8 cellular contexts compared by ENCODE assay signal in genomic region chr9:128689820-128690683, GRCh38. TPM values are rescaled to one million over a fixed set of nuclear protein-coding genes. Genes with fewer than 3 reads are reported as not detected.
DNase-seq lines count a peak whose midpoint lies in the region.

No MANE protein-coding gene starts in this region.

- H3K36me3 ChIP-seq in mesendoderm (ENCODE audit: control insufficient read depth, insufficient read depth, low read length), result peaks cover 5% of the 10 kb centered on the region

- DNase-seq in NCI-H1417 (lab: John Stamatoyannopoulos, UW) (peak; percentile 7 to 76 (median 60)), NCI-H1417 treated with DMSO at 0.1 percent for 48 hours (lab: John Stamatoyannopoulos, UW) (no peak), M059J (ENCODE audit: low read depth) (peak; percentile 40), mesendoderm (peak; percentile 70), KG1 (lab: John Stamatoyannopoulos, UW) (no peak)
- peak; percentile 66 for DNase-seq in activated CD4-positive, alpha-beta T cell treated with anti-CD3 and anti-CD28 coated beads, Interleukin-2, amount 10 ng/mL, durations not matched to agents 7 days and 5 days
- peak; percentile 47 for DNase-seq in effector CD4-positive, alpha-beta T cell
- DNase-seq in stimulated activated naive CD4-positive, alpha-beta T cell (lab: John Stamatoyannopoulos, UW), result peak; percentile 23 to 59 (median 40)

- no peak overlapping the region for H4K5ac ChIP-seq in mesendoderm (ENCODE audit: low read length)

- CTCF ChIA-PET in activated CD4-positive, alpha-beta T cell treated with anti-CD3 and anti-CD28 coated beads, Interleukin-2, amount 10 ng/mL, durations not matched to agents 7 days and 5 days (lab: Charles Lee), result interaction anchor here (0.5 to 2.6 kb wide), 4 partner anchors 12 to 128 kb away, joined by 3 to 8 read pairs (median 4); partner anchors contain the start of genes ENDOG and PKN3

- peak overlapping the region; percentile 96 for H3K4me3 Mint-ChIP-seq in activated CD4-positive, alpha-beta T cell treated with anti-CD3 and anti-CD28 coated beads, Interleukin-2, amount 10 ng/mL, durations not matched to agents 7 days and 5 days

- H3K4me2 ChIP-seq in mesendoderm (ENCODE audit: low read length), result peak overlapping the region; percentile 60

- H3K27me3 ChIP-seq in mesendoderm (ENCODE audit: insufficient read depth, low read length, poor library complexity), result no peaks in the 10 kb centered on the region

- H2AK5ac ChIP-seq in mesendoderm (ENCODE audit: low read length), result no peak overlapping the region

- H3K56ac ChIP-seq in mesendoderm (ENCODE audit: low read length), result peak overlapping the region; percentile 87

- H3K18ac ChIP-seq in mesendoderm (ENCODE audit: low read length), result peak overlapping the region; percentile 100

- peak overlapping the region; percentile 83 for H2BK120ac ChIP-seq in mesendoderm (ENCODE audit: low read depth, low read length)

- peaks cover 43% of the 10 kb centered on the region for H3K36me3 Mint-ChIP-seq in activated CD4-positive, alpha-beta T cell treated with anti-CD3 and anti-CD28 coated beads, Interleukin-2, amount 10 ng/mL, durations not matched to agents 7 days and 5 days (ENCODE audit: low read depth)

- H3K4me1 ChIP-seq in mesendoderm (ENCODE audit: control insufficient read depth, low read depth, low read length), result peaks cover 6% of the 10 kb centered on the region

- H3K27ac Mint-ChIP-seq in activated CD4-positive, alpha-beta T cell treated with anti-CD3 and anti-CD28 coated beads, Interleukin-2, amount 10 ng/mL, durations not matched to agents 7 days and 5 days, result peak overlapping the region; percentile 96

- no peak overlapping the region for H2BK15ac ChIP-seq in mesendoderm (replicated peaks; ENCODE audit: low read depth)

- H3K9me3 Mint-ChIP-seq in activated CD4-positive, alpha-beta T cell treated with anti-CD3 and anti-CD28 coated beads, Interleukin-2, amount 10 ng/mL, durations not matched to agents 7 days and 5 days, result no peaks in the 10 kb centered on the region

- peaks cover 11% of the 10 kb centered on the region for H3K79me1 ChIP-seq in mesendoderm (ENCODE audit: low read length)

- peaks cover 55% of the 10 kb centered on the region for H3K4me1 Mint-ChIP-seq in activated CD4-positive, alpha-beta T cell treated with anti-CD3 and anti-CD28 coated beads, Interleukin-2, amount 10 ng/mL, durations not matched to agents 7 days and 5 days

- H3K27ac ChIP-seq in mesendoderm (ENCODE audit: low read depth, low read length), result peak overlapping the region; percentile 91

- no peak overlapping the region for H3K23ac ChIP-seq in mesendoderm (ENCODE audit: low read length)

- peak overlapping the region; percentile 72 for H3K9ac ChIP-seq in mesendoderm (ENCODE audit: low read length)

- no peak overlapping the region for H2BK5ac ChIP-seq in mesendoderm (ENCODE audit: low read length)

- no CpG with 5 or more reads among the region's 83 CpGs for WGBS in mesendoderm (ENCODE audit: extremely low coverage, insufficient coverage, low lambda C conversion rate)

- peak overlapping the region; percentile 100 for H3K4ac ChIP-seq in mesendoderm (ENCODE audit: low read depth, low read length)

- H3K79me2 ChIP-seq in mesendoderm (ENCODE audit: control insufficient read depth, insufficient read depth, low read length), result peaks cover 51% of the 10 kb centered on the region

- POLR2A ChIA-PET in activated CD4-positive, alpha-beta T cell treated with anti-CD3 and anti-CD28 coated beads, Interleukin-2, amount 10 ng/mL, durations not matched to agents 7 days and 5 days (lab: Charles Lee), result no interaction called here

- peak overlapping the region; percentile 90 for H4K8ac ChIP-seq in mesendoderm (ENCODE audit: low read depth, low read length)

- H3K27me3 Mint-ChIP-seq in activated CD4-positive, alpha-beta T cell treated with anti-CD3 and anti-CD28 coated beads, Interleukin-2, amount 10 ng/mL, durations not matched to agents 7 days and 5 days, result no peaks in the 10 kb centered on the region

- H3K4me3 ChIP-seq in mesendoderm (ENCODE audit: low read length), result peak overlapping the region; percentile 67

RNA-seq across cellular contexts. Expression of gene SET, which starts 1.0 kb away (rescaled TPM):
- 430 and 608 TPM in 2 replicates for total RNA-seq in M059J (2014; rRNA removed; shearing (Covaris generic))
- total RNA-seq in activated CD4-positive, alpha-beta T cell treated with anti-CD3 and anti-CD28 coated beads, Interleukin-2, amount 10 ng/mL, durations not matched to agents 7 days and 5 days, result 100 to 1,000 TPM; 476 to 482 TPM
- 1,074 TPM for polyA plus RNA-seq in mesendoderm (2013, experiment 1 of 2)
- polyA plus RNA-seq in mesendoderm (2013, experiment 2 of 2), result 1,092 TPM

RNA-seq across cellular contexts. Expression of gene PKN3, which starts 12.3 kb away (rescaled TPM):
- total RNA-seq in M059J (2014; rRNA removed; shearing (Covaris generic)), result 3.5 and 7.4 TPM in 2 replicates
- 1 to 10 TPM; 8.2 to 9.1 TPM for total RNA-seq in activated CD4-positive, alpha-beta T cell treated with anti-CD3 and anti-CD28 coated beads, Interleukin-2, amount 10 ng/mL, durations not matched to agents 7 days and 5 days
- 5.9 TPM for polyA plus RNA-seq in mesendoderm (2013, experiment 1 of 2)
- polyA plus RNA-seq in mesendoderm (2013, experiment 2 of 2), result 5.8 TPM

RNA-seq across cellular contexts. Expression of gene DYNC2I2, which starts 33.4 kb away (rescaled TPM):
- total RNA-seq in M059J (2014; rRNA removed; shearing (Covaris generic)), result 94.7 and 137 TPM in 2 replicates
- total RNA-seq in activated CD4-positive, alpha-beta T cell treated with anti-CD3 and anti-CD28 coated beads, Interleukin-2, amount 10 ng/mL, durations not matched to agents 7 days and 5 days, result 10 to 100 TPM; 60.6 to 68.3 TPM
- 21.0 TPM for polyA plus RNA-seq in mesendoderm (2013, experiment 1 of 2)
- 21.1 TPM for polyA plus RNA-seq in mesendoderm (2013, experiment 2 of 2)

RNA-seq across cellular contexts. Expression of gene ZDHHC12, which starts 33.9 kb away (rescaled TPM):
- 154 and 175 TPM in 2 replicates for total RNA-seq in M059J (2014; rRNA removed; shearing (Covaris generic))
- total RNA-seq in activated CD4-positive, alpha-beta T cell treated with anti-CD3 and anti-CD28 coated beads, Interleukin-2, amount 10 ng/mL, durations not matched to agents 7 days and 5 days, result 10 to 100 TPM; 86.3 to 91.5 TPM
- 30.3 TPM for polyA plus RNA-seq in mesendoderm (2013, experiment 1 of 2)
- polyA plus RNA-seq in mesendoderm (2013, experiment 2 of 2), result 31.1 TPM

Comparison
In these comparisons a context has a peak if more than half of its experiments do, and no peak if none do; other contexts are left out.
1. DNase-seq: peak in NCI-H1417 (3 of 3), M059J (single experiment), activated CD4-positive, alpha-beta T cell treated with anti-CD3 and anti-CD28 coated beads, Interleukin-2, amount 10 ng/mL, durations not matched to agents 7 days and 5 days (single experiment), effector CD4-positive, alpha-beta T cell (single experiment), mesendoderm (single experiment) and stimulated activated naive CD4-positive, alpha-beta T cell (6 of 6); none in NCI-H1417 treated with DMSO at 0.1 percent for 48 hours (single experiment) and KG1 (single experiment).